In the genomic region with DNA sequence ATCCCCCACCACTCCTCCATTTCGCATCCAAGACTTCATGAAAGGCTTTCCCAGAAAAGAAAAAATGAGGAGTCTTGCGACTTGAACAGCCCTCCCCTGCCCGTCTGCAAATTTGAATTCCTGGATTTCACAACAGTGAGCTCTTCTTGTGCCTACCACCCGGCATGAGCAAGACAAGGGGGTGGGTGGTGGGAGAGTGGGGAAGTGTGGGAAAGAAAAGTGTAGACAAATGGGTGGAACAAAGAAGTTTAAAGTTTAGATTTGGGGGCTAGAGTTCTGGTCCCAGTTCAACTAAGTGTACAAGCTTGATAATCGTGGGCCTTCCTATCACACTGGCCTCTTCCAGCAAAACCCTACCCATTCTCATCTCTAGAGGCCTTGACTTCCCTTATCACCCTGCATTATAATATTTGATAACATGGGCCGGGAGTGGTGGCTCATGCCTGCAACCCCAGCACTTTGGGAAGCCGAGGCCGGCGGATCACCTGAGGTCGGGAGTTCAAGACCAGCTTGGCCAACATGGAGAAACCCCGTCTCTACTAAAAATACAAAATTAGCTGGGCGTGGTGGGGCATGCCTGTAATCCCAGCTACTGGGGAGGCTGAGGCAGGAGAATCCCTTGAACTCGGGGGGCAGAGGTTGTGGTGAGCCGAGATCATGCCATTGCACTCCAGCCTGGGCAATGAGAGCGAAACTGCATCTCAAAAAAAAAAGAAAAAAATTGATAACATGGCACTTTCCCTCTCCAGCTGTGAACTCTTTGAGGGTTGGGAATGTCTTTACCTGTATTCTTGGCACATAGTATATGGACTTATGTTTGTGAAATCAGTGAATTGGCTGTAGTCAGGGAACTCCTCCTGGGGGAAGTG, we compare ENCODE assay signal across 8 cellular contexts. TPM values are rescaled to one million over a fixed set of nuclear protein-coding genes. Genes with fewer than 3 reads are reported as not detected.
A peak's percentile ranks its signal among the peaks of the same experiment; 100 is the strongest.
DNase-seq lines count a peak whose midpoint lies in the region; ATAC-seq, FAIRE-seq and TF ChIP-seq lines count a peak whose summit lies in the region.

No MANE protein-coding gene starts in this region.

- no peak for FAIRE-seq in GM12878 (lab: Jason Lieb, UNC)

- H3K27me3 ChIP-seq in cardiac muscle cell = no peaks in the 10 kb centered on the region
- no peaks in the 10 kb centered on the region for H3K27me3 ChIP-seq in GM12878 (replicated peaks in 1 of 2; ENCODE audit: control insufficient read depth in 2 of 2, insufficient read depth in 2 of 2, low read length in 1 of 2)
- no peaks in the 10 kb centered on the region for H3K27me3 ChIP-seq in lung (ENCODE audit: control insufficient read depth, insufficient read depth)
- no peaks in the 10 kb centered on the region for H3K27me3 ChIP-seq in vagina

- peak overlapping the region; percentile 64 for H3K9ac ChIP-seq in GM12878 (ENCODE audit: control insufficient read depth, insufficient read depth, low read length)

- peak in 1 of 2 donors; percentile 70 for DNase-seq in cardiac muscle cell (ENCODE audit: low read depth in 1 of 2, low spot score in 1 of 2)
- no peak for DNase-seq in left cardiac atrium
- DNase-seq in GM12878 (ENCODE audit: low read depth, low spot score) = no peak
- DNase-seq in lung (ENCODE audit: low spot score) = no peak
- DNase-seq in vagina (ENCODE audit: extremely low spot score in 2 of 2) = no peak
- no peak for DNase-seq in GDM1 (lab: John Stamatoyannopoulos, UW)

- H3K9me3 ChIP-seq in cardiac muscle cell (ENCODE audit: low read depth) (no peaks in the 10 kb centered on the region), GM12878 (replicated peaks; ENCODE audit: control insufficient read depth, insufficient read depth, low read length) (no peaks in the 10 kb centered on the region; the same call in 2 of the 3 replicates), lung (ENCODE audit: control insufficient read depth in 2 of 2, insufficient read depth in 1 of 2, low read length in 1 of 2) (no peaks in the 10 kb centered on the region), vagina (no peaks in the 10 kb centered on the region)

- peak overlapping the region; percentile 79 for H3K4me3 ChIP-seq in cardiac muscle cell
- H3K4me3 ChIP-seq in GM12878 = peak overlapping the region; percentile 79
- peak overlapping the region; percentile 79 for H3K4me3 ChIP-seq in lung
- H3K4me3 ChIP-seq in vagina = peak overlapping the region; percentile 60 to 87

- no peak for TF ChIP-seq RAD21 in GM12878 (IDR thresholded peaks at IDR 0.05; ENCODE audit: insufficient read depth, low read depth, low read length)

- no peak for TF ChIP-seq POLR2A in GM12878 (IDR thresholded peaks at IDR 0.05; ENCODE audit: low read depth, low read length)
- no peak for TF ChIP-seq POLR2A in vagina (IDR thresholded peaks at IDR 0.05)

- SMC1A ChIA-PET in GM12878 (lab: Charles Lee; ENCODE audit: uncharacterized antibody, unreplicated experiment) = interaction anchor here (0.7 to 2.5 kb wide), 6 partner anchors 9 to 120 kb away, joined by 3 to 14 read pairs (median 6); a partner anchor contains a TSS

- intact Hi-C loops in left cardiac atrium (cut with DNase I) = no loop called here
- intact Hi-C loops in GM12878 (cut with micrococcal nuclease; ENCODE audit: unreplicated experiment) = no loop called here
- intact Hi-C loops in vagina (cut with DNase I) = no loop called here

- H3K4me1 ChIP-seq in cardiac muscle cell (ENCODE audit: low read depth) (peaks cover 25% of the 10 kb centered on the region), GM12878 (ENCODE audit: control insufficient read depth, insufficient read depth, low read length) (peaks cover 42% of the 10 kb centered on the region), lung (ENCODE audit: control insufficient read depth in 2 of 2, insufficient read depth in 2 of 2, low read length in 2 of 2) (peaks cover 7 to 21% of the 10 kb centered on the region in 2 donors), vagina (peaks cover 63% of the 10 kb centered on the region)

- no peaks in the 10 kb centered on the region for H4K20me1 ChIP-seq in GM12878 (ENCODE audit: control insufficient read depth, insufficient read depth)

- ATAC-seq in left cardiac atrium = no peak
- ATAC-seq in GM12878 = no peak
- no peak for ATAC-seq in lung (ENCODE audit: insufficient read depth, low FRiP score)
- no peak for ATAC-seq in HG02571 (IDR thresholded peaks at IDR 0.05; ENCODE audit: unreplicated experiment)
- no peak for ATAC-seq in HG02610 (IDR thresholded peaks at IDR 0.05; ENCODE audit: unreplicated experiment)

- TF ChIP-seq CTCF in cardiac muscle cell (IDR thresholded peaks at IDR 0.05; ENCODE audit: low read depth, low read length) (no peak), GM12878 (IDR thresholded peaks at IDR 0.05 in 2 of 3, conservative IDR thresholded peaks at IDR 0.05 in 1 of 3; ENCODE audit: control insufficient read depth in 2 of 3, extremely low read depth in 1 of 3, insufficient read depth in 1 of 3, low read depth in 3 of 3, low read length in 3 of 3) (no peak), lung (IDR thresholded peaks at IDR 0.05; ENCODE audit: control extremely low read depth, extremely low read depth) (no peak), vagina (IDR thresholded peaks at IDR 0.05) (no peak)

- 53% methylated on average over 15 of the region's 15 CpGs for WGBS in GM12878 (ENCODE audit: insufficient coverage, insufficient replicate concordance, low lambda C conversion rate, missing lambda C conversion rate)
- WGBS in lung, 2 donors = 59 to 64% methylated on average over 15 of the region's 15 CpGs

- H3K27ac ChIP-seq in cardiac muscle cell = peak overlapping the region; percentile 88
- peak overlapping the region; percentile 94 for H3K27ac ChIP-seq in GM12878 (ENCODE audit: control insufficient read depth, insufficient read depth)
- peak overlapping the region; percentile 85 to 95 for H3K27ac ChIP-seq in lung (ENCODE audit: low read depth in 1 of 2, low read length in 1 of 2)
- H3K27ac ChIP-seq in vagina = peak overlapping the region; percentile 91

- CTCF ChIA-PET in GM12878 (lab: Yijun Ruan, JAX) = interaction anchor here (0.9 to 2.2 kb wide), 6 partner anchors 9 to 171 kb away, joined by 3 to 19 read pairs (median 4); a partner anchor contains a TSS

- peak overlapping the region; percentile 36; the same call in 1 of the 2 replicates for H2AFZ ChIP-seq in GM12878 (ENCODE audit: control insufficient read depth, low read depth, low read length)

- TSS peak; percentile 67 for BruUV-seq in GM12878 (replicated peaks; lab: Mats Ljungman, UMichigan)

- in situ Hi-C loops in GM12878 (cut with MboI) = no loop called here

- H3K36me3 ChIP-seq in cardiac muscle cell (no peaks in the 10 kb centered on the region), GM12878 (ENCODE audit: control insufficient read depth in 2 of 2, insufficient read depth in 2 of 2, low read length in 1 of 2) (peaks cover 0 to 12% of the 10 kb centered on the region in 2 experiments), lung (ENCODE audit: control insufficient read depth in 2 of 2, insufficient read depth in 2 of 2, low read length in 2 of 2) (peaks cover 3 to 24% of the 10 kb centered on the region in 2 donors), vagina (peaks cover 0 to 8% of the 10 kb centered on the region in 2 donors)

- RAD21 ChIA-PET in GM12878 (lab: Charles Lee; ENCODE audit: unreplicated experiment) = interaction anchor here (0.6 to 2.1 kb wide), 9 partner anchors 8 to 240 kb away, joined by 3 to 8 read pairs (median 4); a partner anchor contains a TSS

- POLR2A ChIA-PET in GM12878 (lab: Charles Lee) = interaction anchor here (0.5 to 5.9 kb wide), 14 partner anchors 8 to 237 kb away, joined by 3 to 107 read pairs (median 4); a partner anchor contains a TSS

- peaks cover 63% of the 10 kb centered on the region for H3K79me2 ChIP-seq in GM12878 (ENCODE audit: control insufficient read depth, insufficient read depth, low read length)

- H3K4me2 ChIP-seq in GM12878 (ENCODE audit: control insufficient read depth, insufficient read depth) = peak overlapping the region; percentile 91

- no peak for TF ChIP-seq EP300 in GM12878 (IDR thresholded peaks at IDR 0.05; ENCODE audit: borderline replicate concordance in 1 of 2, control insufficient read depth in 1 of 2, low read depth in 2 of 2, low read length in 2 of 2)

RNA-seq across cellular contexts. Expression of a gene that starts 0.7 kb away (rescaled TPM):
- 24.5 and 27.4 TPM in 2 replicates for total RNA-seq in cardiac muscle cell
- polyA plus RNA-seq in cardiac muscle cell = 22.0 and 29.2 TPM in 2 replicates
- total RNA-seq in left cardiac atrium = 10 to 100 TPM; 17.5 to 20.1 TPM
- total RNA-seq in GM12878 (2013; cell fraction: nucleolus; rRNA removed) = 16.8 and 17.6 TPM in 2 replicates
- total RNA-seq in GM12878 (2014; rRNA removed) = 20.4 and 21.6 TPM in 2 replicates
- total RNA-seq in GM12878 (2014; rRNA removed; fragmentation: Illumina TruSeq; extraction: Trizol) = 16.2 and 16.5 TPM in 2 replicates
- total RNA-seq in GM12878 (2021) = 16.1 and 17.4 TPM in 2 replicates
- 6.6 TPM for polyA plus RNA-seq in GM12878 (2011; ENCODE audit: low read depth)
- polyA plus RNA-seq in GM12878 (2011; rRNA removed) = 8.0 and 8.1 TPM in 2 replicates
- 7.9 and 10.2 TPM in 2 replicates for polyA plus RNA-seq in GM12878 (2011; cell fraction: cytosol; rRNA removed)
- polyA plus RNA-seq in GM12878 (2011; cell fraction: nucleus; rRNA removed) = 6.9 and 9.0 TPM in 2 replicates
- polyA plus RNA-seq in GM12878 (2012) = 13.4 and 14.9 TPM in 2 replicates
- 8.2 and 13.4 TPM in 2 replicates for polyA plus RNA-seq in GM12878 (2014; fragmentation: Illumina TruSeq; extraction: Trizol)
- polyA plus RNA-seq in GM12878 (2014; fragmentation: Nextera tagmentation; extraction: Ambion mirVana) = under 1 TPM in 1 of 2 experiments, not detected in 1; 0.16 TPM
- 18.6 and 19.3 TPM in 2 replicates for polyA plus RNA-seq in GM12878 (2014; rRNA removed)
- polyA plus RNA-seq in GM12878 (2016; fragmentation: Nextera tagmentation; extraction: Ambion mirVana) = 10 to 100 TPM; 17.3 to 20.1 TPM
- polyA minus RNA-seq in GM12878 (2011; rRNA and poly(A)+ RNA removed) = 6.9 and 15.1 TPM in 2 replicates
- polyA minus RNA-seq in GM12878 (2011; cell fraction: cytosol; rRNA and poly(A)+ RNA removed) = 3.6 and 4.4 TPM in 2 replicates
- polyA minus RNA-seq in GM12878 (2011; cell fraction: nucleus; rRNA and poly(A)+ RNA removed) = 12.0 and 16.6 TPM in 2 replicates
- 10 to 100 TPM; 18.9 to 26.8 TPM for total RNA-seq in lung
- 10 to 100 TPM; 23.5 to 24.5 TPM for polyA plus RNA-seq in lung
- total RNA-seq in vagina = 15.2 TPM

RNA-seq across cellular contexts. Expression of a gene that starts 3.6 kb away (rescaled TPM):
- total RNA-seq in cardiac muscle cell = 28.8 and 36.2 TPM in 2 replicates
- polyA plus RNA-seq in cardiac muscle cell = 27.5 and 37.2 TPM in 2 replicates
- total RNA-seq in left cardiac atrium = 10 to 100 TPM; 12.3 to 15.7 TPM
- 18.5 and 19.3 TPM in 2 replicates for total RNA-seq in GM12878 (2013; cell fraction: nucleolus; rRNA removed)
- 11.3 and 11.7 TPM in 2 replicates for total RNA-seq in GM12878 (2014; rRNA removed)
- 16.2 and 17.1 TPM in 2 replicates for total RNA-seq in GM12878 (2014; rRNA removed; fragmentation: Illumina TruSeq; extraction: Trizol)
- total RNA-seq in GM12878 (2021) = 17.1 and 17.9 TPM in 2 replicates
- 7.9 TPM for polyA plus RNA-seq in GM12878 (2011; ENCODE audit: low read depth)
- polyA plus RNA-seq in GM12878 (2011; rRNA removed) = 14.7 and 14.8 TPM in 2 replicates
- polyA plus RNA-seq in GM12878 (2011; cell fraction: cytosol; rRNA removed) = 20.3 and 20.7 TPM in 2 replicates
- polyA plus RNA-seq in GM12878 (2011; cell fraction: nucleus; rRNA removed) = 14.7 and 15.8 TPM in 2 replicates
- polyA plus RNA-seq in GM12878 (2012) = 16.4 TPM in 2 replicates
- 23.9 and 30.5 TPM in 2 replicates for polyA plus RNA-seq in GM12878 (2014; fragmentation: Illumina TruSeq; extraction: Trizol)
- 10 to 100 TPM; 11.9 to 13.0 TPM for polyA plus RNA-seq in GM12878 (2014; fragmentation: Nextera tagmentation; extraction: Ambion mirVana)
- polyA plus RNA-seq in GM12878 (2014; rRNA removed) = 19.5 and 20.1 TPM in 2 replicates
- polyA plus RNA-seq in GM12878 (2016; fragmentation: Nextera tagmentation; extraction: Ambion mirVana) = 10 to 100 TPM; 36.0 to 36.3 TPM
- polyA minus RNA-seq in GM12878 (2011; rRNA and poly(A)+ RNA removed) = 5.7 and 11.7 TPM in 2 replicates
- 1.9 and 6.3 TPM in 2 replicates for polyA minus RNA-seq in GM12878 (2011; cell fraction: cytosol; rRNA and poly(A)+ RNA removed)
- polyA minus RNA-seq in GM12878 (2011; cell fraction: nucleus; rRNA and poly(A)+ RNA removed) = 8.6 and 13.2 TPM in 2 replicates
- 10 to 100 TPM; 13.3 to 16.6 TPM for total RNA-seq in lung
- polyA plus RNA-seq in lung = 10 to 100 TPM; 12.7 to 15.7 TPM
- total RNA-seq in vagina = 16.9 TPM

RNA-seq across cellular contexts. Expression of a gene that starts 4.6 kb away (rescaled TPM):
- total RNA-seq in cardiac muscle cell = 310 and 375 TPM in 2 replicates
- 277 and 280 TPM in 2 replicates for polyA plus RNA-seq in cardiac muscle cell
- 100 to 1,000 TPM in 1 of 2 donors, 10 to 100 TPM in 1; 84.8 to 116 TPM for total RNA-seq in left cardiac atrium
- total RNA-seq in GM12878 (2013; cell fraction: nucleolus; rRNA removed) = 106 and 134 TPM in 2 replicates
- 271 and 286 TPM in 2 replicates for total RNA-seq in GM12878 (2014; rRNA removed)
- total RNA-seq in GM12878 (2014; rRNA removed; fragmentation: Illumina TruSeq; extraction: Trizol) = 189 and 205 TPM in 2 replicates
- total RNA-seq in GM12878 (2021) = 203 and 229 TPM in 2 replicates
- 266 TPM for polyA plus RNA-seq in GM12878 (2011; ENCODE audit: low read depth)
- polyA plus RNA-seq in GM12878 (2011; rRNA removed) = 27.1 and 56.3 TPM in 2 replicates
- polyA plus RNA-seq in GM12878 (2011; cell fraction: cytosol; rRNA removed) = 116 and 178 TPM in 2 replicates
- 147 and 153 TPM in 2 replicates for polyA plus RNA-seq in GM12878 (2011; cell fraction: nucleus; rRNA removed)
- polyA plus RNA-seq in GM12878 (2012) = 279 and 302 TPM in 2 replicates
- polyA plus RNA-seq in GM12878 (2014; fragmentation: Illumina TruSeq; extraction: Trizol) = 371 and 380 TPM in 2 replicates
- polyA plus RNA-seq in GM12878 (2014; fragmentation: Nextera tagmentation; extraction: Ambion mirVana) = 100 to 1,000 TPM; 286 to 361 TPM
- 118 and 150 TPM in 2 replicates for polyA plus RNA-seq in GM12878 (2014; rRNA removed)
- 100 to 1,000 TPM; 380 to 405 TPM for polyA plus RNA-seq in GM12878 (2016; fragmentation: Nextera tagmentation; extraction: Ambion mirVana)
- polyA minus RNA-seq in GM12878 (2011; rRNA and poly(A)+ RNA removed) = 142 and 149 TPM in 2 replicates
- polyA minus RNA-seq in GM12878 (2011; cell fraction: cytosol; rRNA and poly(A)+ RNA removed) = 76.6 and 76.8 TPM in 2 replicates
- polyA minus RNA-seq in GM12878 (2011; cell fraction: nucleus; rRNA and poly(A)+ RNA removed) = 29.1 and 40.5 TPM in 2 replicates
- 100 to 1,000 TPM; 114 to 123 TPM for total RNA-seq in lung
- 100 to 1,000 TPM; 150 to 154 TPM for polyA plus RNA-seq in lung
- 219 TPM for total RNA-seq in vagina

RNA-seq across cellular contexts. Expression of a gene that starts 5.5 kb away (rescaled TPM):
- total RNA-seq in cardiac muscle cell = 2.3 and 2.5 TPM in 2 replicates
- 2.5 and 3.5 TPM in 2 replicates for polyA plus RNA-seq in cardiac muscle cell
- 1 to 10 TPM; 1.4 to 1.7 TPM for total RNA-seq in left cardiac atrium
- 1.1 TPM in 1 of 2 replicates, not detected in the other for total RNA-seq in GM12878 (2013; cell fraction: nucleolus; rRNA removed)
- 4.4 and 6.1 TPM in 2 replicates for total RNA-seq in GM12878 (2014; rRNA removed)
- total RNA-seq in GM12878 (2014; rRNA removed; fragmentation: Illumina TruSeq; extraction: Trizol) = 4.0 and 4.6 TPM in 2 replicates
- total RNA-seq in GM12878 (2021) = 3.8 and 4.1 TPM in 2 replicates
- 4.9 TPM for polyA plus RNA-seq in GM12878 (2011; ENCODE audit: low read depth)
- polyA plus RNA-seq in GM12878 (2011; rRNA removed) = 4.8 and 7.9 TPM in 2 replicates
- 10.6 and 12.1 TPM in 2 replicates for polyA plus RNA-seq in GM12878 (2011; cell fraction: cytosol; rRNA removed)
- 5.7 and 8.1 TPM in 2 replicates for polyA plus RNA-seq in GM12878 (2011; cell fraction: nucleus; rRNA removed)
- 4.7 and 5.8 TPM in 2 replicates for polyA plus RNA-seq in GM12878 (2012)
- polyA plus RNA-seq in GM12878 (2014; fragmentation: Illumina TruSeq; extraction: Trizol) = 5.2 and 8.2 TPM in 2 replicates
- 10 to 100 TPM; 11.8 to 14.1 TPM for polyA plus RNA-seq in GM12878 (2014; fragmentation: Nextera tagmentation; extraction: Ambion mirVana)
- polyA plus RNA-seq in GM12878 (2014; rRNA removed) = 6.5 and 7.5 TPM in 2 replicates
- 1 to 10 TPM; 5.6 to 6.6 TPM for polyA plus RNA-seq in GM12878 (2016; fragmentation: Nextera tagmentation; extraction: Ambion mirVana)
- 4.4 and 4.7 TPM in 2 replicates for polyA minus RNA-seq in GM12878 (2011; rRNA and poly(A)+ RNA removed)
- polyA minus RNA-seq in GM12878 (2011; cell fraction: cytosol; rRNA and poly(A)+ RNA removed) = 1.1 and 1.9 TPM in 2 replicates
- 0.96 and 0.97 TPM in 2 replicates for polyA minus RNA-seq in GM12878 (2011; cell fraction: nucleus; rRNA and poly(A)+ RNA removed)
- 1 to 10 TPM; 1.3 to 2.5 TPM for total RNA-seq in lung
- 1 to 10 TPM; 2.2 to 8.8 TPM for polyA plus RNA-seq in lung
- total RNA-seq in vagina = not detected

RNA-seq across cellular contexts. Expression of a gene that starts 8.5 kb away (rescaled TPM):
- 3.9 and 6.8 TPM in 2 replicates for total RNA-seq in cardiac muscle cell
- polyA plus RNA-seq in cardiac muscle cell = 13.2 and 16.5 TPM in 2 replicates
- 1 to 10 TPM; 3.2 to 8.8 TPM for total RNA-seq in left cardiac atrium
- total RNA-seq in GM12878 (2013; cell fraction: nucleolus; rRNA removed) = 32.1 and 40.5 TPM in 2 replicates
- total RNA-seq in GM12878 (2014; rRNA removed) = 3.8 and 5.1 TPM in 2 replicates
- 3.9 and 4.4 TPM in 2 replicates for total RNA-seq in GM12878 (2014; rRNA removed; fragmentation: Illumina TruSeq; extraction: Trizol)
- 11.1 and 16.5 TPM in 2 replicates for total RNA-seq in GM12878 (2021)
- polyA plus RNA-seq in GM12878 (2011; ENCODE audit: low read depth) = 29.8 TPM
- 5.1 and 6.2 TPM in 2 replicates for polyA plus RNA-seq in GM12878 (2011; rRNA removed)
- polyA plus RNA-seq in GM12878 (2011; cell fraction: cytosol; rRNA removed) = 4.2 and 5.5 TPM in 2 replicates
- polyA plus RNA-seq in GM12878 (2011; cell fraction: nucleus; rRNA removed) = 67.7 and 71.9 TPM in 2 replicates
- 18.7 and 40.5 TPM in 2 replicates for polyA plus RNA-seq in GM12878 (2012)
- 12.8 and 14.3 TPM in 2 replicates for polyA plus RNA-seq in GM12878 (2014; fragmentation: Illumina TruSeq; extraction: Trizol)
- polyA plus RNA-seq in GM12878 (2014; fragmentation: Nextera tagmentation; extraction: Ambion mirVana) = 1 to 10 TPM; 3.2 to 6.5 TPM
- 8.5 and 11.2 TPM in 2 replicates for polyA plus RNA-seq in GM12878 (2014; rRNA removed)
- polyA plus RNA-seq in GM12878 (2016; fragmentation: Nextera tagmentation; extraction: Ambion mirVana) = 10 to 100 TPM in 1 of 2 experiments, 1 to 10 TPM in 1; 9.7 to 10.5 TPM
- 4.2 and 5.9 TPM in 2 replicates for polyA minus RNA-seq in GM12878 (2011; rRNA and poly(A)+ RNA removed)
- polyA minus RNA-seq in GM12878 (2011; cell fraction: cytosol; rRNA and poly(A)+ RNA removed) = 1.0 TPM in 1 of 2 replicates, not detected in the other
- 5.1 and 7.4 TPM in 2 replicates for polyA minus RNA-seq in GM12878 (2011; cell fraction: nucleus; rRNA and poly(A)+ RNA removed)
- 10 to 100 TPM in 1 of 2 donors, 1 to 10 TPM in 1; 5.7 to 13.7 TPM for total RNA-seq in lung
- 1 to 10 TPM; 7.6 to 8.8 TPM for polyA plus RNA-seq in lung
- total RNA-seq in vagina = 7.4 TPM
